8 cellular contexts compared by ENCODE assay signal in the genomic region with DNA sequence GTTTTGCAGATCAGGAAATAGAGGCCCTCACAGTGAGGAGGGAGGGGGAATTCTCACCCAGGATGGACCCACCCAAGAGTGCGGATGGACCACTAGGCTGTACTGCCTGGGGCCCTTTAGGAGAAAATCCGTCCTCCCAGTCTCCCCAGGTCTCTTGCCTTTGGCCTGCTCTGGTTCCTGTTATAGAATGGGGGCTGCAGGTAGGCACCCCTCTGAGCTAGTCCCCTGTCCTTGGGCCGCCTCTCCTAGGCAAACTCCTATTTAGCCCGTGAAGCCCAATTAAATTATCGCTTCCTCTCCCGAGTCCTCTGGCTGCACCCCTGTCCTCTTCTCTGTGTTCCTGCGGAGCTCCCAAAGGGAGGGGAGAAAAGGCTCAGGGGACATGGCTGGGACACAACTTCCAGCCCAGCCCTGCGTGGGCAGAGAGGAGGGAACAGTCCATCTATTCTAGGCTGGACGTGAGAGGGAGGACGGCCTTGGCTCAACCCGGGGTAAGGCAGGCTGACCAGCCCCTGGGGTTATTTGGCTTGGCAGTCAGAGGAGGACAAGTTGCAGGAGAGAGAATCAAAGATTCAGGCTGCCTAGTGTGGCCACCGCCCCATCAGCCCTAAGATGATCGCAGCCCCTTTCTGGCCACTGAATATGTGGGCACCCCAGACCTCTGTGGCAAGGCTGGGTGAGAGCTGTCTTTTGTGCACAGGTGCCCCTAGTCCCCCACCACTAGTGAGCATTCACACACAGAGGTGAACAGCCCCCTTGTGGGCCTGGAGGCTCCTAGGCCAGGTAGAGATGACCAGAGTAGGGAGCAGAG.
A peak's percentile ranks its signal among the peaks of the same experiment; 100 is the strongest.
DNase-seq lines count a peak whose midpoint lies in the region; ATAC-seq, FAIRE-seq and TF ChIP-seq lines count a peak whose summit lies in the region.

No MANE protein-coding gene starts in this region.

- H3K9me1 ChIP-seq in K562 (ENCODE audit: control insufficient read depth, insufficient read depth, low read length), result no peaks in the 10 kb centered on the region

- H3K4me1 Mint-ChIP-seq in IgD-negative memory B cell, result peaks cover 4 to 14% (median 8%) of the 10 kb centered on the region in 3 donors
- H3K4me1 Mint-ChIP-seq in stimulated activated naive CD8-positive, alpha-beta T cell treated with anti-CD3 and anti-CD28 coated beads, Interleukin-15, amount 100 ng/mL, for 72 hours, result peaks cover 75% of the 10 kb centered on the region

- H4K20me1 ChIP-seq in K562 (replicated peaks; ENCODE audit: control insufficient read depth, insufficient read depth, low read length), result no peaks in the 10 kb centered on the region

- peaks cover 65 to 83% of the 10 kb centered on the region in 2 experiments for H3K4me1 ChIP-seq in K562 (replicated peaks in 1 of 2; ENCODE audit: control insufficient read depth in 2 of 2, insufficient read depth in 2 of 2, low read length in 2 of 2)

- no peak for TF ChIP-seq POLR2A in K562 (conservative IDR thresholded peaks at IDR 0.05)

- H3K27ac ChIP-seq in K562 (ENCODE audit: extremely low read depth, low read depth, low read length) (peak overlapping the region; percentile 100; the same call in 2 of the 3 replicates), layer of hippocampus (ENCODE audit: low read depth, low read length) (peak overlapping the region; percentile 98)

- FAIRE-seq in K562 (lab: Jason Lieb, UNC), result peak; percentile 26

- H3K36me3 ChIP-seq in K562 (ENCODE audit: control insufficient read depth, insufficient read depth, low read length), result peaks cover 17% of the 10 kb centered on the region; the same call in 2 of the 3 replicates

- DNase-seq in K562 (ENCODE audit: extremely low read depth in 1 of 4, low spot score in 3 of 4) (peak in 1 of 4 experiments; percentile 38), putamen (ENCODE audit: low spot score) (no peak)
- DNase-seq in stimulated activated naive CD8-positive, alpha-beta T cell treated with anti-CD3 and anti-CD28 coated beads, Interleukin-15, amount 100 ng/mL, for 72 hours, result peak in 1 of 2 donors; percentile 6

- no peak for TF ChIP-seq CTCF in K562 (IDR thresholded peaks at IDR 0.05 in 2 of 3, conservative IDR thresholded peaks at IDR 0.05 in 1 of 3; ENCODE audit: insufficient read depth in 2 of 3, low read depth in 1 of 3, low read length in 3 of 3)

- WGBS in K562 (ENCODE audit: insufficient coverage, low coverage, missing lambda C conversion rate), result 56% methylated on average over 8 of the region's 13 CpGs

- H3K9me3 Mint-ChIP-seq in IgD-negative memory B cell, result no peaks in the 10 kb centered on the region
- no peaks in the 10 kb centered on the region for H3K9me3 Mint-ChIP-seq in stimulated activated naive CD8-positive, alpha-beta T cell treated with anti-CD3 and anti-CD28 coated beads, Interleukin-15, amount 100 ng/mL, for 72 hours

- H3K36me3 Mint-ChIP-seq in IgD-negative memory B cell, result no peaks in the 10 kb centered on the region

- no peak overlapping the region for H3K4me3 ChIP-seq in K562

- BruUV-seq in K562 (replicated peaks; lab: Mats Ljungman, UMichigan), result no TSS peak

- POLR2A ChIA-PET in K562 (lab: Yijun Ruan, JAX), result interaction anchor here (0.6 to 1.5 kb wide), 4 partner anchors 9 to 1268 kb away, joined by 3 to 4 read pairs (median 4); no protein-coding TSS in a partner anchor

- CTCF ChIA-PET in K562 (lab: Yijun Ruan, JAX; ENCODE audit: low intra/inter-chr PET ratio), result no interaction called here

- ATAC-seq in K562, result no peak
- ATAC-seq in stimulated activated naive CD8-positive, alpha-beta T cell treated with anti-CD3 and anti-CD28 coated beads, Interleukin-15, amount 100 ng/mL, for 72 hours, result no peak
- no peak for ATAC-seq in GM21515 (IDR thresholded peaks at IDR 0.05; ENCODE audit: unreplicated experiment)
- ATAC-seq in HG03378 (IDR thresholded peaks at IDR 0.05; ENCODE audit: unreplicated experiment), result no peak
- no peak for ATAC-seq in HG02870 (IDR thresholded peaks at IDR 0.05; ENCODE audit: unreplicated experiment)

- TF ChIP-seq RAD21 in K562 (CRISPR knock-in tag; conservative IDR thresholded peaks at IDR 0.05 in 1 of 2, IDR thresholded peaks at IDR 0.05 in 1 of 2), result no peak

- H3K27me3 ChIP-seq in K562 (ENCODE audit: control insufficient read depth in 2 of 2, insufficient read depth in 2 of 2, low read length in 2 of 2) (no peaks in the 10 kb centered on the region), layer of hippocampus (ENCODE audit: control insufficient read depth, insufficient read depth, low read length) (no peaks in the 10 kb centered on the region)

- in situ Hi-C loops in K562 (cut with MboI), result loop anchor here (5.0 to 10.0 kb wide), 2 partner anchors 79 to 312 kb away; a partner anchor contains a TSS

- H3K27ac Mint-ChIP-seq in IgD-negative memory B cell, result peak overlapping the region in 2 of 3 donors; percentile 75 to 93
- peak overlapping the region; percentile 60 to 99 for H3K27ac Mint-ChIP-seq in stimulated activated naive CD8-positive, alpha-beta T cell treated with anti-CD3 and anti-CD28 coated beads, Interleukin-15, amount 100 ng/mL, for 72 hours

- no peak for TF ChIP-seq EP300 in K562 (IDR thresholded peaks at IDR 0.05; ENCODE audit: low read length)

- H3K9me3 ChIP-seq in K562 (replicated peaks; ENCODE audit: control insufficient read depth, insufficient read depth, low read depth, low read length), result no peaks in the 10 kb centered on the region

- H3K27me3 Mint-ChIP-seq in IgD-negative memory B cell, result peaks cover 28% of the 10 kb centered on the region
- H3K27me3 Mint-ChIP-seq in stimulated activated naive CD8-positive, alpha-beta T cell treated with anti-CD3 and anti-CD28 coated beads, Interleukin-15, amount 100 ng/mL, for 72 hours, result peaks cover under 1% of the 10 kb centered on the region

- H3K4me2 ChIP-seq in K562 (ENCODE audit: insufficient read depth, low read length), result no peak overlapping the region

- peaks cover 36% of the 10 kb centered on the region for H3K79me2 ChIP-seq in K562 (ENCODE audit: control insufficient read depth, insufficient read depth, low read length)

- peak overlapping the region; percentile 61 to 90 (median 74) for H3K4me3 Mint-ChIP-seq in IgD-negative memory B cell
- H3K4me3 Mint-ChIP-seq in stimulated activated naive CD8-positive, alpha-beta T cell treated with anti-CD3 and anti-CD28 coated beads, Interleukin-15, amount 100 ng/mL, for 72 hours, result peak overlapping the region; percentile 93 to 94

- H2AFZ ChIP-seq in K562 (ENCODE audit: low read depth, low read length), result peak overlapping the region; percentile 68

- intact Hi-C loops in K562 (cut with micrococcal nuclease), result loop anchor here (5.0 kb wide), 2 partner anchors 101 to 121 kb away; no protein-coding TSS in a partner anchor

- H3K9ac ChIP-seq in K562 (ENCODE audit: insufficient read depth in 1 of 2, low read depth in 2 of 2, low read length in 2 of 2), result peak overlapping the region; percentile 92 to 100

TF ChIP-seq in K562, 482 proteins besides CTCF, POLR2A, EP300 and RAD21 (continues in another document):
- TF ChIP-seq, protein P1, sequence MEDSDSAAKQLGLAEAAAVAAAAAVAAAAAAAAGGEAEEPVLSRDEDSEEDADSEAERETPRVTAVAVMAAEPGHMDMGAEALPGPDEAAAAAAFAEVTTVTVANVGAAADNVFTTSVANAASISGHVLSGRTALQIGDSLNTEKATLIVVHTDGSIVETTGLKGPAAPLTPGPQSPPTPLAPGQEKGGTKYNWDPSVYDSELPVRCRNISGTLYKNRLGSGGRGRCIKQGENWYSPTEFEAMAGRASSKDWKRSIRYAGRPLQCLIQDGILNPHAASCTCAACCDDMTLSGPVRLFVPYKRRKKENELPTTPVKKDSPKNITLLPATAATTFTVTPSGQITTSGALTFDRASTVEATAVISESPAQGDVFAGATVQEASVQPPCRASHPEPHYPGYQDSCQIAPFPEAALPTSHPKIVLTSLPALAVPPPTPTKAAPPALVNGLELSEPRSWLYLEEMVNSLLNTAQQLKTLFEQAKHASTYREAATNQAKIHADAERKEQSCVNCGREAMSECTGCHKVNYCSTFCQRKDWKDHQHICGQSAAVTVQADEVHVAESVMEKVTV (CRISPR knock-in tag; IDR thresholded peaks at IDR 0.05), result 0 out of 2 replicates have a peak, but pooled peaks have one; percentile 6
- TF ChIP-seq TAF7 (tag; IDR thresholded peaks at IDR 0.05), result no peak
- peak; percentile 63 for TF ChIP-seq EGR1 (conservative IDR thresholded peaks at IDR 0.05)
- no peak for TF ChIP-seq ZNF282 (CRISPR knock-in tag; IDR thresholded peaks at IDR 0.05)
- no peak for TF ChIP-seq KDM4B (IDR thresholded peaks at IDR 0.05; ENCODE audit: borderline replicate concordance in 2 of 2, low read depth in 1 of 2)
- TF ChIP-seq, protein P2, sequence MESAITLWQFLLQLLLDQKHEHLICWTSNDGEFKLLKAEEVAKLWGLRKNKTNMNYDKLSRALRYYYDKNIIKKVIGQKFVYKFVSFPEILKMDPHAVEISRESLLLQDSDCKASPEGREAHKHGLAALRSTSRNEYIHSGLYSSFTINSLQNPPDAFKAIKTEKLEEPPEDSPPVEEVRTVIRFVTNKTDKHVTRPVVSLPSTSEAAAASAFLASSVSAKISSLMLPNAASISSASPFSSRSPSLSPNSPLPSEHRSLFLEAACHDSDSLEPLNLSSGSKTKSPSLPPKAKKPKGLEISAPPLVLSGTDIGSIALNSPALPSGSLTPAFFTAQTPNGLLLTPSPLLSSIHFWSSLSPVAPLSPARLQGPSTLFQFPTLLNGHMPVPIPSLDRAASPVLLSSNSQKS (CRISPR knock-in tag; IDR thresholded peaks at IDR 0.05), result no peak
- no peak for TF ChIP-seq STAT5B (CRISPR knock-in tag; IDR thresholded peaks at IDR 0.05)
- TF ChIP-seq, protein P3, sequence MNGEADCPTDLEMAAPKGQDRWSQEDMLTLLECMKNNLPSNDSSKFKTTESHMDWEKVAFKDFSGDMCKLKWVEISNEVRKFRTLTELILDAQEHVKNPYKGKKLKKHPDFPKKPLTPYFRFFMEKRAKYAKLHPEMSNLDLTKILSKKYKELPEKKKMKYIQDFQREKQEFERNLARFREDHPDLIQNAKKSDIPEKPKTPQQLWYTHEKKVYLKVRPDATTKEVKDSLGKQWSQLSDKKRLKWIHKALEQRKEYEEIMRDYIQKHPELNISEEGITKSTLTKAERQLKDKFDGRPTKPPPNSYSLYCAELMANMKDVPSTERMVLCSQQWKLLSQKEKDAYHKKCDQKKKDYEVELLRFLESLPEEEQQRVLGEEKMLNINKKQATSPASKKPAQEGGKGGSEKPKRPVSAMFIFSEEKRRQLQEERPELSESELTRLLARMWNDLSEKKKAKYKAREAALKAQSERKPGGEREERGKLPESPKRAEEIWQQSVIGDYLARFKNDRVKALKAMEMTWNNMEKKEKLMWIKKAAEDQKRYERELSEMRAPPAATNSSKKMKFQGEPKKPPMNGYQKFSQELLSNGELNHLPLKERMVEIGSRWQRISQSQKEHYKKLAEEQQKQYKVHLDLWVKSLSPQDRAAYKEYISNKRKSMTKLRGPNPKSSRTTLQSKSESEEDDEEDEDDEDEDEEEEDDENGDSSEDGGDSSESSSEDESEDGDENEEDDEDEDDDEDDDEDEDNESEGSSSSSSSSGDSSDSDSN (IDR thresholded peaks at IDR 0.05; ENCODE audit: borderline replicate concordance in 1 of 2, low read depth in 2 of 2, low read length in 2 of 2), result peak in 1 of 2 experiments; percentile 60; a peak in 1 of 4 replicates
- 0 out of 2 replicates have a peak, but pooled peaks have one; percentile 11 for TF ChIP-seq SP1 (CRISPR knock-in tag; IDR thresholded peaks at IDR 0.05)
- no peak for TF ChIP-seq RAD51 (IDR thresholded peaks at IDR 0.05; ENCODE audit: borderline replicate concordance, low read depth)
